8 cellular contexts compared by ENCODE assay signal in genomic region chr5:55307383-55308253, GRCh38. TPM values are rescaled to one million over a fixed set of nuclear protein-coding genes. Genes with fewer than 3 reads are reported as not detected.
DNase-seq lines count a peak whose midpoint lies in the region; ATAC-seq, FAIRE-seq and TF ChIP-seq lines count a peak whose summit lies in the region.

TSS of gene DHX29 (minus strand) at chr5:55307694. CDS start at chr5:55307573, 121 bp downstream.
TSS of gene MTREX (plus strand) at chr5:55307989. CDS start at chr5:55308014, 25 bp downstream.

- DNase-seq in Ammon's horn (ENCODE audit: low spot score): peak; percentile 94
- DNase-seq in NCI-H460 (ENCODE audit: extremely low read depth, low read depth): peak; percentile 87
- peak; percentile 90 for DNase-seq in activated CD4-positive, CD25-positive, alpha-beta regulatory T cell treated with anti-CD3 and anti-CD28 coated beads, Interleukin-2, amount 50 U/mL, for 72 hours
- peak; percentile 93 for DNase-seq in choroid plexus epithelial cell (ENCODE audit: low read depth)
- peak; percentile 97 for DNase-seq in kidney
- DNase-seq in stimulated activated CD4-positive, alpha-beta T cell treated with anti-CD3 and anti-CD28 coated beads, Interleukin-15, amount 100 ng/mL, for 24 hours: peak; percentile 91

- H3K9ac ChIP-seq in kidney (ENCODE audit: low read length in 2 of 2): peak within 1 kb of the TSS; percentile 68 to 96

- ATAC-seq in HG03432 (IDR thresholded peaks at IDR 0.05; ENCODE audit: unreplicated experiment): peak; percentile 95

- peaks cover 19 to 32% of the 10 kb centered on the region in 2 donors for H3K4me1 ChIP-seq in kidney (ENCODE audit: control insufficient read depth in 1 of 2, insufficient read depth in 1 of 2, low read depth in 1 of 2, low read length in 2 of 2)

- TF ChIP-seq CTCF in choroid plexus epithelial cell (conservative IDR thresholded peaks at IDR 0.05; ENCODE audit: low read depth, low read length): no peak
- TF ChIP-seq CTCF in kidney (IDR thresholded peaks at IDR 0.05; ENCODE audit: borderline replicate concordance, extremely low read depth, insufficient read depth): no peak

- no peaks in the 10 kb centered on the region for H3K36me3 ChIP-seq in kidney (ENCODE audit: control insufficient read depth in 1 of 2, insufficient read depth in 2 of 2, low read length in 2 of 2)

- no peaks in the 10 kb centered on the region for H3K9me3 ChIP-seq in kidney (ENCODE audit: control insufficient read depth in 1 of 2, low read length in 2 of 2)

- intact Hi-C loops in kidney (cut with DNase I): no loop called here

- H3K4me3 ChIP-seq in choroid plexus epithelial cell (ENCODE audit: low read depth, low read length): peak within 1 kb of the TSS; percentile 84
- peak within 1 kb of the TSS; percentile 97 to 98 for H3K4me3 ChIP-seq in kidney (ENCODE audit: low read length in 2 of 2)

- TF ChIP-seq POLR2A in GM19193 (IDR thresholded peaks at IDR 0.05; ENCODE audit: extremely low read depth, insufficient read depth, insufficient read length): peak; percentile 87

- peak; percentile 66 for FAIRE-seq in kidney (lab: Jason Lieb, UNC)

- H3K27ac ChIP-seq in kidney (ENCODE audit: low read depth in 2 of 2, low read length in 2 of 2): peak within 1 kb of the TSS; percentile 88 to 93

RNA-seq across cellular contexts. Expression of gene DHX29, which starts in this region (rescaled TPM):
- total RNA-seq in NCI-H460 (2014; rRNA removed; shearing (Covaris generic)): 30.7 and 35.8 TPM in 2 replicates
- polyA plus RNA-seq in NCI-H460 (2014; cell fraction: nucleus; rRNA removed): 25.9 and 26.0 TPM in 2 replicates
- total RNA-seq in kidney: 28.0 TPM
- polyA plus RNA-seq in kidney (ENCODE audit: insufficient read depth, low read depth, low replicate concordance): 13.5 TPM

RNA-seq across cellular contexts. Expression of gene MTREX, which starts in this region (rescaled TPM):
- total RNA-seq in NCI-H460 (2014; rRNA removed; shearing (Covaris generic)): 107 and 128 TPM in 2 replicates
- polyA plus RNA-seq in NCI-H460 (2014; cell fraction: nucleus; rRNA removed): 90.5 and 101 TPM in 2 replicates
- 69.7 TPM for total RNA-seq in kidney
- 19.3 TPM for polyA plus RNA-seq in kidney (ENCODE audit: insufficient read depth, low read depth, low replicate concordance)

Comparison
In these comparisons a context has a peak if more than half of its experiments do, and no peak if none do; other contexts are left out.
1. Peak in every context shown above with its lines: DNase-seq, ATAC-seq, H3K4me3 ChIP-seq and H3K27ac ChIP-seq.